In the genomic region with DNA sequence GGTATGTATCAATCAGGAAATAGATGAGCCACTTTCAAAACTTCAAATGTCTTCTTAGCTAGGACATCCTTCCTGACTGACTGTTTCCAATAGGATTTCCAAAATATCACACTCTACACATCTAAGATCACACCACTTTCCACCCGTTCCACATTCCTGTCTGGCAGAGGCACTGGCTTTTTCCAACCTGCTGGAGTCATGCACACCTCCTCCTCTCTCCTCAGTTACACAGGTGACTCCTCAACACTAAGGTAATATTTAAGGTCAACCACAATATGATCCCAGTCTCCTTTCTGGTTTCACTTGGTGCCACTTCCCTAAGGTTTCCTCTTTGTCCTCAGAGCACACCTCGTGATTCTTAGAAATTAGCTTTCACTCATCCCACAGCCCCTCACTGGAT, we compare ENCODE assay signal across 1 cellular context.
TF ChIP-seq lines count a peak whose summit lies in the region.

No MANE protein-coding gene starts in this region.

TF ChIP-seq in endothelial cell of umbilical vein, 7 proteins besides CTCF, POLR2A, EP300 and RAD21:
- no peak for TF ChIP-seq EZH2 (IDR thresholded peaks at IDR 0.05; ENCODE audit: borderline replicate concordance, low read depth, low read length, severe bottlenecking)
